In genomic region chr20:40551125-40551530, GRCh38 we compare ENCODE assay signal across 16 cellular contexts.
"Had no signal": no experiment of that assay in that cellular context is flagged by ENCODE, and none has a peak within 500 bp of the region (broad histone marks: within the 10 kb centered on the region; RNA-seq: fewer than 3 reads in every experiment).

No MANE protein-coding gene starts in this region.

- DNase-seq: activated CD4-positive, alpha-beta T cell treated with anti-CD3 and anti-CD28 coated beads, Interleukin-2, amount 50 U/mL, for 1 hour; activated naive CD4-positive, alpha-beta T cell treated with anti-CD3 and anti-CD28 coated beads, Interleukin-2, amount 10 ng/mL, durations not matched to agents 7 days and 5 days; cortex of kidney; effector CD8-positive, alpha-beta T cell; occipital lobe; stimulated activated CD4-positive, alpha-beta T cell treated with anti-CD3 and anti-CD28 coated beads, Interleukin-4, amount 100 ng/mL, for 4 hours; stimulated activated naive CD8-positive, alpha-beta T cell treated with anti-CD3 and anti-CD28 coated beads, Interleukin-15, amount 100 ng/mL, for 72 hours; testis had no signal

- ATAC-seq: natural killer cell treated with Interleukin-12 subunit alpha and Interleukin-12 subunit beta and Interleukin-15 and Interleukin-18, amount 100 ng/mL, for 72 hours; stimulated activated naive CD8-positive, alpha-beta T cell treated with anti-CD3 and anti-CD28 coated beads, Interleukin-15, amount 100 ng/mL, for 72 hours had no signal

- H3K4me1 Mint-ChIP-seq: activated naive CD4-positive, alpha-beta T cell treated with anti-CD3 and anti-CD28 coated beads, Interleukin-2, amount 10 ng/mL, durations not matched to agents 7 days and 5 days; central memory CD8-positive, alpha-beta T cell; memory B cell; stimulated activated naive CD8-positive, alpha-beta T cell treated with anti-CD3 and anti-CD28 coated beads, Interleukin-15, amount 100 ng/mL, for 72 hours had no signal

- H3K27me3 Mint-ChIP-seq: activated naive CD4-positive, alpha-beta T cell treated with anti-CD3 and anti-CD28 coated beads, Interleukin-2, amount 10 ng/mL, durations not matched to agents 7 days and 5 days had no signal

- H3K4me3 ChIP-seq: gastrocnemius medialis, testis, vagina had no signal

- H3K9me3 Mint-ChIP-seq: activated T-helper 2 cell treated with anti-CD3 and anti-CD28 coated beads, Interferon-gamma antibody, Interleukin-2, Interleukin-4, amounts not matched to agents 10 μg/mL and 5 μg/mL and 100 μg/mL, durations not matched to agents 14 hours and 24 hours and 36 hours; central memory CD8-positive, alpha-beta T cell; T-helper 1 cell treated with Interleukin-12 subunit alpha and Interleukin-12 subunit beta and Interleukin-4 antibody, amounts not matched to agents 30 μg/mL and 1 μg/mL, for 36 hours had no signal

- H3K27ac ChIP-seq: gastrocnemius medialis, testis, vagina had no signal

- H3K36me3 ChIP-seq: gastrocnemius medialis, vagina had no signal

- H3K9me3 ChIP-seq: gastrocnemius medialis, testis, vagina had no signal

- H3K4me1 ChIP-seq: gastrocnemius medialis, testis, vagina had no signal

- H3K36me3 Mint-ChIP-seq: activated naive CD4-positive, alpha-beta T cell treated with anti-CD3 and anti-CD28 coated beads, Interleukin-2, amount 10 ng/mL, durations not matched to agents 7 days and 5 days; memory B cell had no signal

- H3K27ac Mint-ChIP-seq: activated naive CD4-positive, alpha-beta T cell treated with anti-CD3 and anti-CD28 coated beads, Interleukin-2, amount 10 ng/mL, durations not matched to agents 7 days and 5 days; activated T-helper 2 cell treated with anti-CD3 and anti-CD28 coated beads, Interferon-gamma antibody, Interleukin-2, Interleukin-4, amounts not matched to agents 10 μg/mL and 5 μg/mL and 100 μg/mL, durations not matched to agents 14 hours and 24 hours and 36 hours; memory B cell; natural killer cell treated with Interleukin-12 subunit alpha and Interleukin-12 subunit beta and Interleukin-15 and Interleukin-18, amount 100 ng/mL, for 72 hours; progenitor cell of endocrine pancreas; stimulated activated naive CD8-positive, alpha-beta T cell treated with anti-CD3 and anti-CD28 coated beads, Interleukin-15, amount 100 ng/mL, for 72 hours; T-helper 1 cell treated with Interleukin-12 subunit alpha and Interleukin-12 subunit beta and Interleukin-4 antibody, amounts not matched to agents 30 μg/mL and 1 μg/mL, for 36 hours had no signal

- H3K4me3 Mint-ChIP-seq: activated naive CD4-positive, alpha-beta T cell treated with anti-CD3 and anti-CD28 coated beads, Interleukin-2, amount 10 ng/mL, durations not matched to agents 7 days and 5 days; central memory CD8-positive, alpha-beta T cell; memory B cell; natural killer cell treated with Interleukin-12 subunit alpha and Interleukin-12 subunit beta and Interleukin-15 and Interleukin-18, amount 100 ng/mL, for 72 hours; stimulated activated naive CD8-positive, alpha-beta T cell treated with anti-CD3 and anti-CD28 coated beads, Interleukin-15, amount 100 ng/mL, for 72 hours; T-helper 1 cell treated with Interleukin-12 subunit alpha and Interleukin-12 subunit beta and Interleukin-4 antibody, amounts not matched to agents 30 μg/mL and 1 μg/mL, for 36 hours had no signal

- H3K27me3 ChIP-seq: gastrocnemius medialis, testis, vagina had no signal
